1 cellular context compared by ENCODE assay signal in genomic region chr15:48975713-48976419, GRCh38.
TF ChIP-seq lines count a peak whose summit lies in the region.

No MANE protein-coding gene starts in this region.

TF ChIP-seq in HepG2, 621 proteins besides CTCF, POLR2A, EP300 and RAD21 (continued from another document and continues in another):
- TF ChIP-seq ZNF142 (CRISPR knock-in tag; IDR thresholded peaks at IDR 0.05) (no peak), LCORL (IDR thresholded peaks at IDR 0.05) (no peak), LCORL (CRISPR knock-in tag; IDR thresholded peaks at IDR 0.05) (0 out of 2 replicates have a peak, but pooled peaks have one; percentile 20), CHD4 (IDR thresholded peaks at IDR 0.05; ENCODE audit: borderline replicate concordance, low read length) (no peak), ZNF891 (CRISPR knock-in tag; IDR thresholded peaks at IDR 0.05) (peak; percentile 91), KDM2A (CRISPR knock-in tag; IDR thresholded peaks at IDR 0.05; ENCODE audit: borderline replicate concordance, low read depth) (peak; percentile 25; the same call in 1 of the 2 replicates), FOXA3 (CRISPR knock-in tag; IDR thresholded peaks at IDR 0.05) (no peak), ZNF136 (CRISPR knock-in tag; IDR thresholded peaks at IDR 0.05; ENCODE audit: low read depth) (no peak), WIZ (CRISPR knock-in tag; IDR thresholded peaks at IDR 0.05) (0 out of 2 replicates have a peak, but pooled peaks have one; percentile 18), HNRNPLL (IDR thresholded peaks at IDR 0.05; ENCODE audit: low read depth, low read length, poor library complexity, severe bottlenecking) (peak; percentile 82), ZNF678 (CRISPR knock-in tag; IDR thresholded peaks at IDR 0.05) (0 out of 2 replicates have a peak, but pooled peaks have one; percentile 60), ZNF207 (IDR thresholded peaks at IDR 0.05; ENCODE audit: borderline replicate concordance) (no peak), ZBTB4 (CRISPR knock-in tag; IDR thresholded peaks at IDR 0.05; ENCODE audit: borderline replicate concordance) (no peak), YY1 (IDR thresholded peaks at IDR 0.05; ENCODE audit: insufficient read depth, insufficient replicate concordance, low read depth, low read length) (peak; percentile 50), SRSF4 (IDR thresholded peaks at IDR 0.05; ENCODE audit: low read depth, low read length, poor library complexity, severe bottlenecking) (no peak), PAXIP1 (CRISPR knock-in tag; conservative IDR thresholded peaks at IDR 0.05) (0 out of 2 replicates have a peak, but pooled peaks have one; percentile 8), SPEN (CRISPR knock-in tag; IDR thresholded peaks at IDR 0.05; ENCODE audit: low read depth) (peak; percentile 73), HDAC2 (CRISPR knock-in tag; IDR thresholded peaks at IDR 0.05) (0 out of 2 replicates have a peak, but pooled peaks have one; percentile 3), ZFX (CRISPR knock-in tag; IDR thresholded peaks at IDR 0.05; ENCODE audit: low read depth) (peak; percentile 86), KLF9 (CRISPR knock-in tag; IDR thresholded peaks at IDR 0.05; ENCODE audit: low read depth) (no peak), DZIP1 (CRISPR knock-in tag; IDR thresholded peaks at IDR 0.05) (peak; percentile 86), ZNF224 (CRISPR knock-in tag; IDR thresholded peaks at IDR 0.05) (peak; percentile 53; the same call in 1 of the 2 replicates), AHDC1 (CRISPR knock-in tag; IDR thresholded peaks at IDR 0.05; ENCODE audit: borderline replicate concordance) (peak; percentile 14; the same call in 1 of the 2 replicates), ZNF788 (CRISPR knock-in tag; IDR thresholded peaks at IDR 0.05; ENCODE audit: borderline replicate concordance) (no peak), ARNTL (CRISPR knock-in tag; IDR thresholded peaks at IDR 0.05) (0 out of 2 replicates have a peak, but pooled peaks have one; percentile 59), MYPOP (CRISPR knock-in tag; IDR thresholded peaks at IDR 0.05) (peak; percentile 43; the same call in 1 of the 2 replicates), MXI1 (IDR thresholded peaks at IDR 0.05; ENCODE audit: borderline replicate concordance, low read depth, low read length) (0 out of 3 replicates have a peak, but pooled peaks have one; percentile 28), ZNF768 (CRISPR knock-in tag; IDR thresholded peaks at IDR 0.05) (peak; percentile 77; the same call in 1 of the 2 replicates), XRCC5 (optimal IDR thresholded peaks at IDR 0.05; ENCODE audit: low read length) (peak; percentile 91), ZNF556 (CRISPR knock-in tag; IDR thresholded peaks at IDR 0.05; ENCODE audit: borderline replicate concordance) (0 out of 2 replicates have a peak, but pooled peaks have one; percentile 57), JARID2 (CRISPR knock-in tag; IDR thresholded peaks at IDR 0.05; ENCODE audit: insufficient replicate concordance) (no peak), IRF2 (CRISPR knock-in tag; IDR thresholded peaks at IDR 0.05) (0 out of 2 replicates have a peak, but pooled peaks have one; percentile 15), ZSCAN20 (CRISPR knock-in tag; IDR thresholded peaks at IDR 0.05; ENCODE audit: borderline replicate concordance) (peak; percentile 31; the same call in 1 of the 2 replicates)
